Comparison of ENCODE assay signal across 12 cellular contexts in the genomic region with DNA sequence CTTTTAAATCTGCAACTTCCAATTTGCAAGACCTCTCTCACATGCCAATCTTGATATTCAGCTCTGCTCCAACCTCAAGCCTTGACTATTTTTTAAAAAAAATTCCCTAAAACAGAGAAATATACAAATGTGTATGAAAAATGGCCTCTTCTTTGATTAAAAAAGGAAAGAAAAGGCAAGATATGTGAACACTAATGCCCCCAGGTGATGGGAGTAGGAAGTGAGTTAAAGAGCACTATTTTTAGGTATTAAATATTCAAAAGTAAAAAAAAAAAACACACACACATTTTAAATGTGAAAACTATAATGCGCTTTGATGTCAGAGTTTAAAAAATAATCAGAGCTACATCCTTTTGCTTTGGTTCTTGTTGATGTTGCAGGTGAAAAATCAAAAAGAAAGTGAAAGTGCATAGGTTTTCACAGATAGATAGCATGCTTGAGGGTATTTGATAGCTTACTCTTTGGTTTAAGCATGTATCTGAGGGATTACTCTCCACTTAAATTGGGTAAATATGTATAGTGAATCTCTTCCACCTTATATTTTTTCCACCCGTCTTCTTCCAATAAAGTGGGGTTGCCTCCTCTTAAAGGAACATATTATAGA.
A peak's percentile ranks its signal among the peaks of the same experiment; 100 is the strongest.
DNase-seq lines count a peak whose midpoint lies in the region; ATAC-seq, FAIRE-seq and TF ChIP-seq lines count a peak whose summit lies in the region.
"Had no signal": no experiment of that assay in that cellular context is flagged by ENCODE, and none has a peak within 500 bp of the region (broad histone marks: within the 10 kb centered on the region; RNA-seq: fewer than 3 reads in every experiment).

No MANE protein-coding gene starts in this region.

- H3K36me3 ChIP-seq in DND-41 (ENCODE audit: insufficient read depth, low read length): no peaks in the 10 kb centered on the region
- H3K36me3 ChIP-seq in effector memory CD4-positive, alpha-beta T cell (ENCODE audit: control insufficient read depth, insufficient read depth, low read length): no peaks in the 10 kb centered on the region
- H3K36me3 ChIP-seq: thoracic aorta had no signal

- TF ChIP-seq CTCF in A549 (IDR thresholded peaks at IDR 0.05) (peak; percentile 33; the same call in 2 of the 3 replicates), DND-41 (IDR thresholded peaks at IDR 0.05; ENCODE audit: borderline replicate concordance, extremely low read depth, low read length, poor library complexity, severe bottlenecking) (peak; percentile 29), glutamatergic neuron (IDR thresholded peaks at IDR 0.05; ENCODE audit: partially characterized antibody, unreplicated experiment) (peak; percentile 7)

- H3K4me1 ChIP-seq in A549: no peaks in the 10 kb centered on the region
- no peaks in the 10 kb centered on the region for H3K4me1 ChIP-seq in DND-41 (ENCODE audit: insufficient read depth, low read length)
- H3K4me1 ChIP-seq in effector memory CD4-positive, alpha-beta T cell (ENCODE audit: control insufficient read depth, insufficient read depth, low read length, poor library complexity, severe bottlenecking): no peaks in the 10 kb centered on the region

- no peak for DNase-seq in A549 (ENCODE audit: low read depth in 1 of 2, low spot score in 1 of 2)
- DNase-seq in DND-41: no peak
- DNase-seq in NAMALWA (ENCODE audit: low spot score): peak; percentile 56
- no peak for DNase-seq in glutamatergic neuron
- DNase-seq in mucosa of gallbladder (ENCODE audit: low spot score): no peak
- no peak for DNase-seq in effector memory CD4-positive, alpha-beta T cell
- DNase-seq in activated CD4-positive, alpha-beta memory T cell treated with anti-CD3 and anti-CD28 coated beads for 36 hours: no peak
- DNase-seq: activated CD4-positive, alpha-beta T cell treated with anti-CD3 and anti-CD28 coated beads, Interleukin-2, amount 50 U/mL, for 48 hours; central memory CD4-positive, alpha-beta T cell; MV-4-11 had no signal

- no peak overlapping the region for H3K4me3 Mint-ChIP-seq in glutamatergic neuron (ENCODE audit: unreplicated experiment)
- H3K4me3 Mint-ChIP-seq in activated CD4-positive, alpha-beta memory T cell treated with anti-CD3 and anti-CD28 coated beads for 36 hours: no peak overlapping the region

- WGBS in A549 (ENCODE audit: missing lambda C conversion rate): 67% methylated on average over 2 of the region's 2 CpGs

- no peaks in the 10 kb centered on the region for H3K79me2 ChIP-seq in DND-41 (ENCODE audit: insufficient read depth, low read length)

- no peak overlapping the region for H3K27ac Mint-ChIP-seq in glutamatergic neuron (ENCODE audit: unreplicated experiment)
- no peak overlapping the region for H3K27ac Mint-ChIP-seq in activated CD4-positive, alpha-beta memory T cell treated with anti-CD3 and anti-CD28 coated beads for 36 hours

- ATAC-seq in A549: no peak
- peak; percentile 44; the same call in 1 of the 3 replicates for ATAC-seq in DND-41 (ENCODE audit: insufficient read depth, low read depth)
- ATAC-seq in GM19452 (IDR thresholded peaks at IDR 0.05; ENCODE audit: unreplicated experiment): no peak

- H3K27me3 ChIP-seq in DND-41 (ENCODE audit: insufficient read depth, low read length, poor library complexity): no peaks in the 10 kb centered on the region
- no peaks in the 10 kb centered on the region for H3K27me3 ChIP-seq in effector memory CD4-positive, alpha-beta T cell (replicated peaks; ENCODE audit: control insufficient read depth, insufficient read depth, low read length, poor library complexity, severe bottlenecking)

- H3K9me3 ChIP-seq in A549 (no peaks in the 10 kb centered on the region), DND-41 (ENCODE audit: insufficient read depth, low read length, severe bottlenecking) (no peaks in the 10 kb centered on the region)
- H3K9me3 ChIP-seq in effector memory CD4-positive, alpha-beta T cell (ENCODE audit: control insufficient read depth, low read length): no peaks in the 10 kb centered on the region
- H3K9me3 ChIP-seq: thoracic aorta had no signal

- TF ChIP-seq RAD21 in A549 (conservative IDR thresholded peaks at IDR 0.05 in 1 of 2, IDR thresholded peaks at IDR 0.05 in 1 of 2): peak; percentile 44 to 54

- H2AFZ ChIP-seq in DND-41 (ENCODE audit: low read depth, low read length): no peak overlapping the region

- H3K27ac ChIP-seq in A549 (no peak overlapping the region), DND-41 (ENCODE audit: low read length) (no peak overlapping the region)
- H3K27ac ChIP-seq in effector memory CD4-positive, alpha-beta T cell (ENCODE audit: insufficient read depth, low read length, poor library complexity, severe bottlenecking): no peak overlapping the region
- H3K27ac ChIP-seq: thoracic aorta had no signal

- H3K4me1 Mint-ChIP-seq in glutamatergic neuron (ENCODE audit: low read depth, unreplicated experiment): no peaks in the 10 kb centered on the region
- peaks cover 6% of the 10 kb centered on the region for H3K4me1 Mint-ChIP-seq in activated CD4-positive, alpha-beta memory T cell treated with anti-CD3 and anti-CD28 coated beads for 36 hours (ENCODE audit: low read depth)

- H3K4me3 ChIP-seq in A549 (no peak overlapping the region), DND-41 (ENCODE audit: low read depth in 1 of 2, low read length in 2 of 2) (no peak overlapping the region)
- H3K4me3 ChIP-seq in effector memory CD4-positive, alpha-beta T cell (ENCODE audit: insufficient read depth, low read depth, low read length, poor library complexity, severe bottlenecking): no peak overlapping the region
- H3K4me3 ChIP-seq: thoracic aorta had no signal

- H4K20me1 ChIP-seq in DND-41 (ENCODE audit: insufficient read depth, low read length): no peaks in the 10 kb centered on the region

- no peak for TF ChIP-seq EP300 in A549 (IDR thresholded peaks at IDR 0.05)

- no peak for TF ChIP-seq POLR2A in A549 (IDR thresholded peaks at IDR 0.05; ENCODE audit: low read length)

- no peaks in the 10 kb centered on the region for H3K27me3 Mint-ChIP-seq in glutamatergic neuron (ENCODE audit: unreplicated experiment)
- H3K27me3 Mint-ChIP-seq in activated CD4-positive, alpha-beta memory T cell treated with anti-CD3 and anti-CD28 coated beads for 36 hours: no peaks in the 10 kb centered on the region

- CTCF ChIA-PET in A549 (lab: Yijun Ruan, JAX): interaction anchor here (0.9 kb wide), 1 partner anchor 1182 kb away, joined by 5 read pairs; no protein-coding TSS in a partner anchor
- CTCF ChIA-PET in activated CD4-positive, alpha-beta memory T cell treated with anti-CD3 and anti-CD28 coated beads for 36 hours (lab: Charles Lee): no interaction called here

- H3K36me3 Mint-ChIP-seq in glutamatergic neuron (ENCODE audit: unreplicated experiment): no peaks in the 10 kb centered on the region
- no peaks in the 10 kb centered on the region for H3K36me3 Mint-ChIP-seq in activated CD4-positive, alpha-beta memory T cell treated with anti-CD3 and anti-CD28 coated beads for 36 hours

- POLR2A ChIA-PET in A549 (lab: Yijun Ruan, JAX): no interaction called here
- POLR2A ChIA-PET in activated CD4-positive, alpha-beta memory T cell treated with anti-CD3 and anti-CD28 coated beads for 36 hours (lab: Charles Lee): no interaction called here

- H3K4me2 ChIP-seq in A549: peak overlapping the region; percentile 40; the same call in 2 of the 3 replicates
- no peak overlapping the region for H3K4me2 ChIP-seq in DND-41 (ENCODE audit: insufficient read depth, low read length)

- H3K9ac ChIP-seq in DND-41 (ENCODE audit: low read depth, low read length): no peak overlapping the region

- no peaks in the 10 kb centered on the region for H3K9me3 Mint-ChIP-seq in glutamatergic neuron (ENCODE audit: unreplicated experiment)
- no peaks in the 10 kb centered on the region for H3K9me3 Mint-ChIP-seq in activated CD4-positive, alpha-beta memory T cell treated with anti-CD3 and anti-CD28 coated beads for 36 hours

- FAIRE-seq in A549 (lab: Jason Lieb, UNC): no peak

- intact Hi-C loops in activated CD4-positive, alpha-beta memory T cell treated with anti-CD3 and anti-CD28 coated beads for 36 hours (cut with micrococcal nuclease): no loop called here

TF ChIP-seq in A549, 52 proteins besides CTCF, POLR2A, EP300 and RAD21:
- TF ChIP-seq, protein P1, sequence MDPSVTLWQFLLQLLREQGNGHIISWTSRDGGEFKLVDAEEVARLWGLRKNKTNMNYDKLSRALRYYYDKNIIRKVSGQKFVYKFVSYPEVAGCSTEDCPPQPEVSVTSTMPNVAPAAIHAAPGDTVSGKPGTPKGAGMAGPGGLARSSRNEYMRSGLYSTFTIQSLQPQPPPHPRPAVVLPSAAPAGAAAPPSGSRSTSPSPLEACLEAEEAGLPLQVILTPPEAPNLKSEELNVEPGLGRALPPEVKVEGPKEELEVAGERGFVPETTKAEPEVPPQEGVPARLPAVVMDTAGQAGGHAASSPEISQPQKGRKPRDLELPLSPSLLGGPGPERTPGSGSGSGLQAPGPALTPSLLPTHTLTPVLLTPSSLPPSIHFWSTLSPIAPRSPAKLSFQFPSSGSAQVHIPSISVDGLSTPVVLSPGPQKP (IDR thresholded peaks at IDR 0.05; ENCODE audit: low read depth, low read length): no peak
- TF ChIP-seq SMC3 (IDR thresholded peaks at IDR 0.05): peak; percentile 48; the same call in 2 of the 3 replicates
